In genomic region chr2:201152517-201152916, GRCh38 we compare ENCODE assay signal across 10 cellular contexts. TPM values are rescaled to one million over a fixed set of nuclear protein-coding genes. Genes with fewer than 3 reads are reported as not detected.
A peak's percentile ranks its signal among the peaks of the same experiment; 100 is the strongest.
DNase-seq lines count a peak whose midpoint lies in the region; ATAC-seq, FAIRE-seq and TF ChIP-seq lines count a peak whose summit lies in the region.
"Had no signal": no experiment of that assay in that cellular context is flagged by ENCODE, and none has a peak within 500 bp of the region (broad histone marks: within the 10 kb centered on the region; RNA-seq: fewer than 3 reads in every experiment).

No MANE protein-coding gene starts in this region.

- TF ChIP-seq POLR2A in K562 (conservative IDR thresholded peaks at IDR 0.05) (no peak), tibial nerve (IDR thresholded peaks at IDR 0.05) (no peak)

- 96 to 98% methylated on average over 1 of the region's 1 CpG for WGBS in heart right ventricle, 2 donors
- WGBS in K562 (ENCODE audit: insufficient coverage, low coverage, missing lambda C conversion rate) = no CpG with 5 or more reads among the region's 1 CpG
- no CpG with 5 or more reads among the region's 1 CpG for WGBS in mesendoderm (ENCODE audit: extremely low coverage, insufficient coverage, low lambda C conversion rate)
- WGBS in tibial nerve, 2 donors = 92 to 100% methylated on average over 1 of the region's 1 CpG

- peaks cover 6 to 99% (median 49%) of the 10 kb centered on the region in 9 donors for H3K4me1 ChIP-seq in heart right ventricle
- H3K4me1 ChIP-seq in K562 (replicated peaks in 1 of 2; ENCODE audit: control insufficient read depth in 2 of 2, insufficient read depth in 2 of 2, low read length in 2 of 2) = peaks cover 6 to 24% of the 10 kb centered on the region in 2 experiments
- H3K4me1 ChIP-seq in mesendoderm (ENCODE audit: control insufficient read depth, low read depth, low read length) = no peaks in the 10 kb centered on the region
- peaks cover 0 to 51% (median 21%) of the 10 kb centered on the region in 4 donors for H3K4me1 ChIP-seq in tibial nerve

- intact Hi-C loops in heart right ventricle (cut with DNase I) = loop anchor here in 4 of 10 donors (10.0 kb wide), 2 partner anchors 78 to 188 kb away; partner anchors contain the start of genes HYCC2 (in 3 of the 4), NDUFB3 (in 3 of the 4) and ORC2 (in 1 of the 4)
- intact Hi-C loops in left cardiac atrium (cut with DNase I) = no loop called here
- intact Hi-C loops in K562 (cut with micrococcal nuclease) = no loop called here

- no peak overlapping the region for H4K8ac ChIP-seq in mesendoderm (ENCODE audit: low read depth, low read length)

- CTCF ChIA-PET in K562 (lab: Yijun Ruan, JAX; ENCODE audit: low intra/inter-chr PET ratio) = no interaction called here

- peak in 1 of 8 donors; percentile 3 for ATAC-seq in heart right ventricle
- ATAC-seq in left cardiac atrium = no peak
- ATAC-seq in K562 = no peak
- no peak for ATAC-seq in GM21576 (IDR thresholded peaks at IDR 0.05; ENCODE audit: unreplicated experiment)
- no peak for ATAC-seq in GM19035 (IDR thresholded peaks at IDR 0.05; ENCODE audit: unreplicated experiment)

- H3K27ac ChIP-seq in heart right ventricle (peak overlapping the region; percentile 12 to 94 (median 74)), K562 (ENCODE audit: extremely low read depth, low read depth, low read length) (peak overlapping the region; percentile 52; the same call in 2 of the 3 replicates), mesendoderm (ENCODE audit: low read depth, low read length) (no peak overlapping the region), tibial nerve (peak overlapping the region in 3 of 4 donors; percentile 68 to 79 (median 72))
- H3K27ac ChIP-seq: C4-2B had no signal

- BruUV-seq in K562 (replicated peaks; lab: Mats Ljungman, UMichigan) = no TSS peak

- no peak overlapping the region for H3K23ac ChIP-seq in mesendoderm (ENCODE audit: low read length)

- POLR2A ChIA-PET in K562 (lab: Yijun Ruan, JAX) = no interaction called here

- DNase-seq in heart right ventricle (no peak), left cardiac atrium (no peak), K562 (ENCODE audit: extremely low read depth in 1 of 4, low spot score in 3 of 4) (no peak), mesendoderm (no peak), tibial nerve (ENCODE audit: low spot score in 2 of 2) (no peak)
- no peak for DNase-seq in activated CD4-positive, alpha-beta T cell treated with anti-CD3 and anti-CD28 coated beads, Interleukin-2, amount 50 U/mL, for 4 hours
- DNase-seq: occipital lobe had no signal

- no peak overlapping the region for H2AFZ ChIP-seq in K562 (ENCODE audit: low read depth, low read length)

- H3K4ac ChIP-seq in mesendoderm (ENCODE audit: low read depth, low read length) = no peak overlapping the region

- H3K27me3 ChIP-seq in heart right ventricle (no peaks in the 10 kb centered on the region), K562 (ENCODE audit: control insufficient read depth in 2 of 2, insufficient read depth in 2 of 2, low read length in 2 of 2) (no peaks in the 10 kb centered on the region), mesendoderm (ENCODE audit: insufficient read depth, low read length, poor library complexity) (no peaks in the 10 kb centered on the region), tibial nerve (no peaks in the 10 kb centered on the region)

- H3K4me3 ChIP-seq in heart right ventricle (no peak overlapping the region), K562 (no peak overlapping the region), mesendoderm (ENCODE audit: low read length) (no peak overlapping the region), tibial nerve (no peak overlapping the region)

- TF ChIP-seq EP300 in K562 (IDR thresholded peaks at IDR 0.05; ENCODE audit: low read length) (no peak), tibial nerve (IDR thresholded peaks at IDR 0.05) (no peak)

- TF ChIP-seq CTCF in heart right ventricle (IDR thresholded peaks at IDR 0.05) (no peak), K562 (IDR thresholded peaks at IDR 0.05 in 2 of 3, conservative IDR thresholded peaks at IDR 0.05 in 1 of 3; ENCODE audit: insufficient read depth in 2 of 3, low read depth in 1 of 3, low read length in 3 of 3) (no peak), tibial nerve (IDR thresholded peaks at IDR 0.05) (no peak)

- no peaks in the 10 kb centered on the region for H4K20me1 ChIP-seq in K562 (replicated peaks; ENCODE audit: control insufficient read depth, insufficient read depth, low read length)

- H3K79me2 ChIP-seq in K562 (ENCODE audit: control insufficient read depth, insufficient read depth, low read length) (peaks cover 4% of the 10 kb centered on the region; the same call in 2 of the 3 replicates), mesendoderm (ENCODE audit: control insufficient read depth, insufficient read depth, low read length) (no peaks in the 10 kb centered on the region)

- no peak overlapping the region for H3K18ac ChIP-seq in mesendoderm (ENCODE audit: low read length)

- H2BK5ac ChIP-seq in mesendoderm (ENCODE audit: low read length) = no peak overlapping the region

- no peak overlapping the region for H2BK15ac ChIP-seq in mesendoderm (replicated peaks; ENCODE audit: low read depth)

- no peak for FAIRE-seq in K562 (lab: Jason Lieb, UNC)

- H2AK5ac ChIP-seq in mesendoderm (ENCODE audit: low read length) = peak overlapping the region; percentile 81

- no peak overlapping the region for H4K5ac ChIP-seq in mesendoderm (ENCODE audit: low read length)

- H3K56ac ChIP-seq in mesendoderm (ENCODE audit: low read length) = peak overlapping the region; percentile 22

- no peaks in the 10 kb centered on the region for H3K9me1 ChIP-seq in K562 (ENCODE audit: control insufficient read depth, insufficient read depth, low read length)

- H3K9me3 ChIP-seq in heart right ventricle (no peaks in the 10 kb centered on the region), K562 (replicated peaks; ENCODE audit: control insufficient read depth, insufficient read depth, low read depth, low read length) (no peaks in the 10 kb centered on the region), tibial nerve (no peaks in the 10 kb centered on the region)

- no peaks in the 10 kb centered on the region for H3K79me1 ChIP-seq in mesendoderm (ENCODE audit: low read length)

- H3K4me2 ChIP-seq in K562 (ENCODE audit: insufficient read depth, low read length) (no peak overlapping the region), mesendoderm (ENCODE audit: low read length) (no peak overlapping the region)

- H3K9ac ChIP-seq in K562 (ENCODE audit: insufficient read depth in 1 of 2, low read depth in 2 of 2, low read length in 2 of 2) (no peak overlapping the region; a peak in 1 of 4 replicates), mesendoderm (ENCODE audit: low read length) (no peak overlapping the region)

- H2BK120ac ChIP-seq in mesendoderm (ENCODE audit: low read depth, low read length) = no peak overlapping the region

- TF ChIP-seq RAD21 in K562 (CRISPR knock-in tag; conservative IDR thresholded peaks at IDR 0.05 in 1 of 2, IDR thresholded peaks at IDR 0.05 in 1 of 2) = no peak

- in situ Hi-C loops in K562 (cut with MboI) = no loop called here

- peaks cover 0 to 100% (median 68%) of the 10 kb centered on the region in 9 donors for H3K36me3 ChIP-seq in heart right ventricle
- peaks cover 73% of the 10 kb centered on the region for H3K36me3 ChIP-seq in K562 (ENCODE audit: control insufficient read depth, insufficient read depth, low read length)
- no peaks in the 10 kb centered on the region for H3K36me3 ChIP-seq in mesendoderm (ENCODE audit: control insufficient read depth, insufficient read depth, low read length)
- H3K36me3 ChIP-seq in tibial nerve = peaks cover 0 to 85% (median 12%) of the 10 kb centered on the region in 3 donors

RNA-seq across cellular contexts. Expression of gene CASP10, which starts 30.4 kb away (rescaled TPM):
- total RNA-seq in heart right ventricle (10 to 100 TPM in 1 of 10 donors, 1 to 10 TPM in 9; 4.6 to 13.2 (median 5.6) TPM), left cardiac atrium (1 to 10 TPM; 7.1 to 9.9 TPM), K562 (2014; rRNA removed) (10.8 TPM in 2 replicates), K562 (2014; rRNA removed; fragmentation: Illumina TruSeq; extraction: Trizol) (17.4 and 19.7 TPM in 2 replicates), K562 (2015; rRNA removed; fragmentation: Illumina TruSeq; extraction: Trizol) (10.7 and 12.6 TPM in 2 replicates), K562 (2021) (12.1 and 12.2 TPM in 2 replicates), tibial nerve (10 to 100 TPM in 2 of 4 donors, 1 to 10 TPM in 2; 6.1 to 21.4 (median 11.2) TPM)
- polyA plus RNA-seq in heart right ventricle (1 to 10 TPM; 2.0 to 5.9 TPM), K562 (2011; rRNA removed) (20.4 and 21.9 TPM in 2 replicates), K562 (2014; fragmentation: Illumina TruSeq; extraction: Trizol) (9.9 and 10.6 TPM in 2 replicates), K562 (2014; fragmentation: Nextera tagmentation; extraction: Ambion mirVana) (1 to 10 TPM; 7.1 to 7.2 TPM), K562 (2014; rRNA removed) (8.0 and 9.9 TPM in 2 replicates)
- 75.0 and 98.6 TPM in 2 replicates for total RNA-seq in K562 (2011; cell fraction: chromatin; rRNA removed; ENCODE audit: low replicate concordance)
- 34.9 and 39.4 TPM in 2 replicates for total RNA-seq in K562 (2011; cell fraction: nucleolus; rRNA removed)
- 55.7 and 65.5 TPM in 2 replicates for total RNA-seq in K562 (2011; cell fraction: nucleoplasm; rRNA removed)
- 8.4 and 12.9 TPM in 2 replicates for polyA plus RNA-seq in K562 (2011; cell fraction: cytosol; rRNA removed)
- 16.1 and 18.3 TPM in 2 replicates for polyA plus RNA-seq in K562 (2011; cell fraction: nucleus; rRNA removed)
- 7.7 and 9.6 TPM in 2 replicates for polyA plus RNA-seq in K562 (2012)
- polyA minus RNA-seq in K562 (2011; rRNA and poly(A)+ RNA removed) = 34.7 TPM in 2 replicates
- polyA minus RNA-seq in K562 (2011; cell fraction: cytosol; rRNA and poly(A)+ RNA removed) = 13.5 and 13.9 TPM in 2 replicates
- 13.9 and 32.2 TPM in 2 replicates for polyA minus RNA-seq in K562 (2011; cell fraction: nucleus; rRNA and poly(A)+ RNA removed)
- polyA plus RNA-seq in mesendoderm (2013, experiment 1 of 2) = 2.7 TPM
- 2.8 TPM for polyA plus RNA-seq in mesendoderm (2013, experiment 2 of 2)

RNA-seq across cellular contexts. Expression of gene CFLAR, which starts 36.6 kb away (rescaled TPM):
- 100 to 1,000 TPM; 171 to 257 (median 212) TPM for total RNA-seq in heart right ventricle
- polyA plus RNA-seq in heart right ventricle = 100 to 1,000 TPM in 1 of 2 donors, 10 to 100 TPM in 1; 91.5 to 164 TPM
- 100 to 1,000 TPM; 195 to 255 TPM for total RNA-seq in left cardiac atrium
- total RNA-seq in K562 (2011; cell fraction: chromatin; rRNA removed; ENCODE audit: low replicate concordance) = 362 and 472 TPM in 2 replicates
- total RNA-seq in K562 (2011; cell fraction: nucleolus; rRNA removed) = 167 and 172 TPM in 2 replicates
- total RNA-seq in K562 (2011; cell fraction: nucleoplasm; rRNA removed) = 230 and 255 TPM in 2 replicates
- 46.0 and 48.6 TPM in 2 replicates for total RNA-seq in K562 (2014; rRNA removed)
- total RNA-seq in K562 (2014; rRNA removed; fragmentation: Illumina TruSeq; extraction: Trizol) = 73.6 and 95.3 TPM in 2 replicates
- total RNA-seq in K562 (2015; rRNA removed; fragmentation: Illumina TruSeq; extraction: Trizol) = 32.9 and 39.4 TPM in 2 replicates
- 66.4 and 78.4 TPM in 2 replicates for total RNA-seq in K562 (2021)
- 55.5 and 102 TPM in 2 replicates for polyA plus RNA-seq in K562 (2011; rRNA removed)
- polyA plus RNA-seq in K562 (2011; cell fraction: cytosol; rRNA removed) = 42.6 and 44.2 TPM in 2 replicates
- 65.0 and 100 TPM in 2 replicates for polyA plus RNA-seq in K562 (2011; cell fraction: nucleus; rRNA removed)
- polyA plus RNA-seq in K562 (2012) = 48.8 and 58.4 TPM in 2 replicates
- polyA plus RNA-seq in K562 (2014; fragmentation: Illumina TruSeq; extraction: Trizol) = 54.0 and 55.1 TPM in 2 replicates
- polyA plus RNA-seq in K562 (2014; fragmentation: Nextera tagmentation; extraction: Ambion mirVana) = 10 to 100 TPM; 27.5 to 30.3 TPM
- polyA plus RNA-seq in K562 (2014; rRNA removed) = 45.6 and 55.9 TPM in 2 replicates
- polyA minus RNA-seq in K562 (2011; rRNA and poly(A)+ RNA removed) = 142 and 164 TPM in 2 replicates
- 41.0 and 53.7 TPM in 2 replicates for polyA minus RNA-seq in K562 (2011; cell fraction: cytosol; rRNA and poly(A)+ RNA removed)
- polyA minus RNA-seq in K562 (2011; cell fraction: nucleus; rRNA and poly(A)+ RNA removed) = 135 and 142 TPM in 2 replicates
- polyA plus RNA-seq in mesendoderm (2013, experiment 1 of 2) = 5.4 TPM
- 5.5 TPM for polyA plus RNA-seq in mesendoderm (2013, experiment 2 of 2)
- total RNA-seq in tibial nerve = 100 to 1,000 TPM; 158 to 284 (median 220) TPM
